9 cellular contexts compared by ENCODE assay signal in genomic region chr4:140568507-140569306, GRCh38. TPM values are rescaled to one million over a fixed set of nuclear protein-coding genes. Genes with fewer than 3 reads are reported as not detected.
DNase-seq lines count a peak whose midpoint lies in the region; ATAC-seq and TF ChIP-seq lines count a peak whose summit lies in the region.
"Had no signal": no experiment of that assay in that cellular context is flagged by ENCODE, and none has a peak within 500 bp of the region (broad histone marks: within the 10 kb centered on the region; RNA-seq: fewer than 3 reads in every experiment).

TSS of gene UCP1 (minus strand) at chr4:140568961. CDS start at chr4:140568729, 232 bp downstream.

- no peaks in the 10 kb centered on the region for H3K27me3 ChIP-seq in thoracic aorta (replicated peaks; ENCODE audit: insufficient read depth)

- H3K9me3 ChIP-seq in thoracic aorta = peaks cover 6% of the 10 kb centered on the region

- DNase-seq in activated gamma-delta T cell (lab: John Stamatoyannopoulos, UW) (peak; percentile 5), activated gamma-delta T cell treated with Interleukin-2 at 50 U/mL for 16 hours (no peak), cardiac fibroblast (ENCODE audit: low read depth in 2 of 2) (peak in 1 of 2 donors; percentile 3), left lobe of liver (ENCODE audit: low spot score) (no peak), thoracic aorta (ENCODE audit: low spot score) (no peak), NCI-H2171 treated with DMSO at 0.1 percent for 48 hours (lab: John Stamatoyannopoulos, UW) (no peak), NCI-H2171 (lab: John Stamatoyannopoulos, UW) (no peak)

- no peak within 1 kb of the TSS for H3K27ac ChIP-seq in thoracic aorta

- H3K4me3 ChIP-seq in cardiac fibroblast (replicated peaks in 1 of 2; ENCODE audit: low read depth in 2 of 2, low read length in 2 of 2) = peak within 1 kb of the TSS; percentile 40 to 41
- H3K4me3 ChIP-seq in thoracic aorta = peak within 1 kb of the TSS; percentile 73

- peaks cover 8 to 15% of the 10 kb centered on the region in 2 donors for H3K4me1 ChIP-seq in thoracic aorta (ENCODE audit: control insufficient read depth in 1 of 2, low read depth in 2 of 2)

- ATAC-seq in left lobe of liver = peak; percentile 78
- no peak for ATAC-seq in thoracic aorta (ENCODE audit: insufficient number of reproducible peaks, low FRiP score, low read depth)
- ATAC-seq in HG03432 (IDR thresholded peaks at IDR 0.05; ENCODE audit: unreplicated experiment) = no peak

- no peaks in the 10 kb centered on the region for H3K36me3 ChIP-seq in thoracic aorta

- TF ChIP-seq CTCF in cardiac fibroblast (IDR thresholded peaks at IDR 0.05; ENCODE audit: low read depth, low read length) (no peak), thoracic aorta (IDR thresholded peaks at IDR 0.05) (no peak)

RNA-seq across cellular contexts. Expression of gene UCP1, which starts in this region (rescaled TPM):
- total RNA-seq in left lobe of liver (not detected), thoracic aorta (not detected)
- total RNA-seq: activated CD8-positive, alpha-beta memory T cell treated with anti-CD3 and anti-CD28 coated beads for 36 hours had no signal

Comparison
In these comparisons a context has a peak if more than half of its experiments do, and no peak if none do; other contexts are left out.
1. Peak in ATAC-seq in left lobe of liver; RNA of the gene not detected or under 1 TPM.